In the genomic region with DNA sequence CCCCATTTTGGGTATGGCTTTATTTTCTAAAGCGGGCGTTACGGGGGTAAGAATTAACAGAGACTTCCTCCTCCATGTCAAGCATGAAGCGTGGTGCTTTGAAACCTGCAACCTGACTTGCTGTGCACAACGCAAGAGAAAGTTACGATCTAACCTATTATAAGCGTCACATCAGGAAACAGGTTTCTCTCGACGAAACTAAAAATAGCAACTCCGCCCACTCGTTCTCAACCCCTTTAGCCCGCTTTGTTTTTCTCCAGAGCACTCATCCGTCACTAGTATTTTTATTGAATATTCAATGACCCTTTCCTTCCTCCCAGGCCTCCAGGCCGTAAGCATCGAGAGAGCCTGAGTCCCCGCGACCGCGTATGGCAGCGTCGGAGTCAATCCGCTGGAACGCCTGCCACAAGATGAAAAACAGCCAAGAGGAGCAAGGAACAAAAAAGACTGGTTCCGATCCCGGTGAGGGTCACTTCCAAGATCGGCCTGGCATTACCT, we compare ENCODE assay signal across 8 cellular contexts. TPM values are rescaled to one million over a fixed set of nuclear protein-coding genes. Genes with fewer than 3 reads are reported as not detected.
A peak's percentile ranks its signal among the peaks of the same experiment; 100 is the strongest.
DNase-seq lines count a peak whose midpoint lies in the region; ATAC-seq, FAIRE-seq and TF ChIP-seq lines count a peak whose summit lies in the region.

No MANE protein-coding gene starts in this region.

- FAIRE-seq in bronchial epithelial cell (lab: Jason Lieb, UNC): no peak

- intact Hi-C loops in left lung (cut with DNase I): no loop called here

- no peak for TF ChIP-seq CTCF in AG04449 (IDR thresholded peaks at IDR 0.05; ENCODE audit: insufficient read depth, low read length, missing control alignments)
- TF ChIP-seq CTCF in bronchial epithelial cell (IDR thresholded peaks at IDR 0.05; ENCODE audit: insufficient read depth, low read length, severe bottlenecking): no peak
- TF ChIP-seq CTCF in left lung (IDR thresholded peaks at IDR 0.05): no peak

- peak; percentile 28 for ATAC-seq in GM18907 (IDR thresholded peaks at IDR 0.05; ENCODE audit: unreplicated experiment)
- ATAC-seq in left lung: peak; percentile 58

- peaks cover 3 to 59% of the 10 kb centered on the region in 2 donors for H3K4me1 ChIP-seq in left lung

- no peak for DNase-seq in AG04449 (ENCODE audit: low read depth, low spot score)
- peak; percentile 76 for DNase-seq in HT-29 (ENCODE audit: low spot score)
- DNase-seq in T-helper 1 cell: peak; percentile 44 to 81 (median 55)
- peak; percentile 71 for DNase-seq in bronchial epithelial cell (ENCODE audit: low read depth)
- peak in 1 of 2 donors; percentile 43 for DNase-seq in left lung
- peak; percentile 21 to 51 (median 33) for DNase-seq in stimulated activated CD4-positive, alpha-beta T cell treated with anti-CD3 and anti-CD28 coated beads, TNF-alpha, amount 100 ng/mL, for 4 hours (ENCODE audit: low read depth in 3 of 3)
- DNase-seq in NCI-H446 treated with DMSO at 0.1 percent for 48 hours (lab: John Stamatoyannopoulos, UW): no peak

- H3K9me3 ChIP-seq in left lung: no peaks in the 10 kb centered on the region

- H3K27me3 ChIP-seq in bronchial epithelial cell (ENCODE audit: control insufficient read depth, insufficient read depth, low read length): no peaks in the 10 kb centered on the region
- H3K27me3 ChIP-seq in left lung: no peaks in the 10 kb centered on the region

- H3K36me3 ChIP-seq in bronchial epithelial cell (ENCODE audit: control insufficient read depth, insufficient read depth, low read length): peaks cover 4% of the 10 kb centered on the region
- H3K36me3 ChIP-seq in left lung: peaks cover 0 to 50% of the 10 kb centered on the region in 2 donors

- H3K27ac ChIP-seq in left lung: peak overlapping the region; percentile 88 to 91

- CTCF ChIA-PET in AG04449 (lab: Yijun Ruan, JAX): interaction anchor here (1.0 to 1.3 kb wide), 3 partner anchors 20 to 169 kb away, joined by 3 to 10 read pairs (median 4); a partner anchor contains a TSS

- POLR2A ChIA-PET in AG04449 (lab: Yijun Ruan, JAX): interaction anchor here (0.8 to 1.1 kb wide), 3 partner anchors 10 to 20 kb away, joined by 3 to 7 read pairs (median 4); a partner anchor contains a TSS

- peak overlapping the region; percentile 97 for H3K4me3 ChIP-seq in AG04449 (ENCODE audit: low read depth, low read length)
- peak overlapping the region; percentile 71 for H3K4me3 ChIP-seq in bronchial epithelial cell (ENCODE audit: low read depth, low read length)
- peak overlapping the region; percentile 73 to 98 for H3K4me3 ChIP-seq in left lung

RNA-seq across cellular contexts. Expression of a gene that starts 0.6 kb away (rescaled TPM):
- 61.1 and 62.4 TPM in 2 replicates for total RNA-seq in HT-29 (2014; rRNA removed; shearing (Covaris generic))
- total RNA-seq in bronchial epithelial cell (82.1 and 93.2 TPM in 2 replicates), left lung (10 to 100 TPM; 33.0 to 44.5 TPM)

RNA-seq across cellular contexts. Expression of a gene that starts 1.1 kb away (rescaled TPM):
- total RNA-seq in HT-29 (2014; rRNA removed; shearing (Covaris generic)): 38.2 and 38.5 TPM in 2 replicates
- 36.6 and 50.5 TPM in 2 replicates for total RNA-seq in bronchial epithelial cell
- total RNA-seq in left lung: 10 to 100 TPM; 31.8 to 35.6 TPM

RNA-seq across cellular contexts. Expression of a gene that starts 20.0 kb away (rescaled TPM):
- 189 and 236 TPM in 2 replicates for total RNA-seq in HT-29 (2014; rRNA removed; shearing (Covaris generic))
- 394 and 541 TPM in 2 replicates for total RNA-seq in bronchial epithelial cell
- total RNA-seq in left lung: 100 to 1,000 TPM in 1 of 2 donors, 10 to 100 TPM in 1; 66.3 to 142 TPM

RNA-seq across cellular contexts. Expression of a gene that starts 49.9 kb away (rescaled TPM):
- total RNA-seq in HT-29 (2014; rRNA removed; shearing (Covaris generic)): 9.4 and 9.9 TPM in 2 replicates
- total RNA-seq in bronchial epithelial cell (9.1 and 11.1 TPM in 2 replicates), left lung (10 to 100 TPM; 11.5 to 11.9 TPM)

Comparison
In these comparisons a context has a peak if more than half of its experiments do, and no peak if none do; other contexts are left out.
1. DNase-seq: peak in HT-29 (single experiment), T-helper 1 cell (5 of 5), bronchial epithelial cell (single experiment) and stimulated activated CD4-positive, alpha-beta T cell treated with anti-CD3 and anti-CD28 coated beads, TNF-alpha, amount 100 ng/mL, for 4 hours (3 of 3); none in AG04449 (single experiment) and NCI-H446 treated with DMSO at 0.1 percent for 48 hours (single experiment).
2. Peak in every context shown above with its lines, with median percentiles within 50 percentile points of each other: H3K4me3 ChIP-seq.